11 cellular contexts compared by ENCODE assay signal in genomic region chr9:86766912-86767311, GRCh38.
DNase-seq lines count a peak whose midpoint lies in the region; ATAC-seq and TF ChIP-seq lines count a peak whose summit lies in the region.
"Had no signal": no experiment of that assay in that cellular context is flagged by ENCODE, and none has a peak within 500 bp of the region (broad histone marks: within the 10 kb centered on the region; RNA-seq: fewer than 3 reads in every experiment).

No MANE protein-coding gene starts in this region.

- intact Hi-C loops in spleen (cut with DNase I; ENCODE audit: low total_unique reads): no loop called here
- intact Hi-C loops in sigmoid colon (cut with DNase I): no loop called here

- H3K36me3 ChIP-seq in spleen (no peaks in the 10 kb centered on the region), sigmoid colon (no peaks in the 10 kb centered on the region)
- H3K36me3 ChIP-seq: cardiac muscle cell had no signal

- no peaks in the 10 kb centered on the region for H3K9me3 ChIP-seq in spleen
- H3K9me3 ChIP-seq in sigmoid colon: no peaks in the 10 kb centered on the region

- H3K27ac ChIP-seq in spleen: peak overlapping the region in 1 of 8 donors; percentile 5
- H3K27ac ChIP-seq in sigmoid colon: no peak overlapping the region
- H3K27ac ChIP-seq: cardiac muscle cell had no signal

- no peak for TF ChIP-seq EP300 in sigmoid colon (IDR thresholded peaks at IDR 0.05)

- TF ChIP-seq POLR2A in spleen (IDR thresholded peaks at IDR 0.05) (no peak), sigmoid colon (IDR thresholded peaks at IDR 0.05) (no peak)

- 66 to 78% (median 69%) methylated on average over 7 of the region's 7 CpGs for WGBS in spleen, 5 donors
- WGBS in sigmoid colon, 2 donors: 13 to 61% methylated on average over 7 of the region's 7 CpGs

- H3K4me3 ChIP-seq in spleen (no peak overlapping the region), sigmoid colon (no peak overlapping the region)
- H3K4me3 ChIP-seq: cardiac muscle cell had no signal

- H3K4me1 ChIP-seq in spleen (no peaks in the 10 kb centered on the region), sigmoid colon (peaks cover 0 to 11% (median 4%) of the 10 kb centered on the region in 4 donors)

- no peaks in the 10 kb centered on the region for H3K27me3 ChIP-seq in spleen (replicated peaks in 1 of 7)
- H3K27me3 ChIP-seq in sigmoid colon: no peaks in the 10 kb centered on the region
- H3K27me3 ChIP-seq: cardiac muscle cell had no signal

- no peak for TF ChIP-seq CTCF in spleen (IDR thresholded peaks at IDR 0.05 in 8 of 11, conservative IDR thresholded peaks at IDR 0.05 in 3 of 11)
- no peak for TF ChIP-seq CTCF in sigmoid colon (IDR thresholded peaks at IDR 0.05)

- ATAC-seq in HG03095 (IDR thresholded peaks at IDR 0.05; ENCODE audit: unreplicated experiment): no peak

- DNase-seq in HCEC 1CT: peak; percentile 90
- DNase-seq in RPMI7951 (ENCODE audit: low read depth): peak; percentile 78
- DNase-seq in fibroblast of peridontal ligament (ENCODE audit: extremely low read depth): peak; percentile 73
- peak; percentile 96 for DNase-seq in renal cortical epithelial cell (ENCODE audit: low read depth)
- DNase-seq in spleen: no peak
- DNase-seq in cerebellum (ENCODE audit: low spot score): no peak
- no peak for DNase-seq in sigmoid colon
- DNase-seq: NCI-H2081; stimulated activated CD4-positive, alpha-beta T cell treated with anti-CD3 and anti-CD28 coated beads, Interleukin-2, amount 100 ng/mL, for 24 hours had no signal

Comparison
In these comparisons a context has a peak if more than half of its experiments do, and no peak if none do; other contexts are left out.
1. DNase-seq: peak in HCEC 1CT (single experiment), RPMI7951 (single experiment), fibroblast of peridontal ligament (single experiment) and renal cortical epithelial cell (single experiment); none in spleen (single experiment), cerebellum (single experiment) and sigmoid colon (single experiment).